ENCODE assay signal across 8 cellular contexts in the genomic region with DNA sequence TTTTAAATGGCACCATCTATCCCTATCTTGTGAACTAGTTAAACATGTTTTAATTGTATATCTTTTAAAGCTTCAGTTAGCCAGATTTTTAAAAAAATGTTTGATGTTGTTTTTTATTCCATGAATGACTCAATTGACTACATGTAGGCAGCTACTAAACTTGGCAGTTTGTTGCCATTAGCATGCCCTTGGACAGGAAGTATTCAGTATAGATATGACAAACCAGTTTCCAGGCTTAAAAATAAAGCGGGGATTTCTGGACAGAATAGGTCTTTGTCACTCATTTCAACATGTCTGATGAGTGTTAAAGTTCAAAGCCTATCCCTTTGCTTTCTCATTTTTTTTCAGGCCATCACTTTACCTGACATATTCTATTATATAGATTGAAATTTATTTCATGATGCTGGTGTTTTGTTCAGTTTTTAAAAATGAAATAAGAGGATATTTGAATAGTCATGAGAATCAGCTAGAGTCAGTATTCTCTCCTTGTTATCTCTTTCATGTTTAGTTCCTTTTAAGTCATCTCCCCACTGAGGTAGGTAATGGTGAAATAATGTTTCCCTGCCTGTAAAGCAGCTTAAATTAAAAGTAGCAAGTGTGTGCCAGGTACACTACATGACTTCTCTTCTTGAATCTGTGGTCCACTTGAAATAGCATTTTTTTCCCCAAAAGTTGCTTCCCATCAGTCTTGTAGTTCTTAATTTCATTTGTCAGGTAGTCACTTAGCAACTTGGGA.
DNase-seq lines count a peak whose midpoint lies in the region; ATAC-seq and TF ChIP-seq lines count a peak whose summit lies in the region.

No MANE protein-coding gene starts in this region.

- peaks cover 16% of the 10 kb centered on the region; the same call in 1 of the 2 replicates for H3F3A ChIP-seq in MM.1S (ENCODE audit: insufficient read depth, low read length)

- DNase-seq in GM13976 (ENCODE audit: low spot score) = peak; percentile 50
- DNase-seq in MM.1S = peak; percentile 68
- no peak for DNase-seq in epithelial cell of prostate (ENCODE audit: low read depth, low spot score)
- DNase-seq in ecto neural progenitor cell (ENCODE audit: low spot score) = no peak
- no peak for DNase-seq in activated effector memory CD4-positive, alpha-beta T cell treated with anti-CD3 and anti-CD28 coated beads, Interleukin-2, amount 50 U/mL, for 16 hours
- no peak for DNase-seq in caudate nucleus (lab: John Stamatoyannopoulos, UW)
- no peak for DNase-seq in effector CD8-positive, alpha-beta T cell (lab: John Stamatoyannopoulos, UW)

- H3K27me3 ChIP-seq in MM.1S (replicated peaks; ENCODE audit: insufficient read depth, low read length) = no peaks in the 10 kb centered on the region

- H3K4me2 ChIP-seq in MM.1S (ENCODE audit: low read depth, low read length) = peak overlapping the region; percentile 67

- no peak overlapping the region for H2AFZ ChIP-seq in MM.1S (ENCODE audit: low read length)

- H4K20me1 ChIP-seq in MM.1S (ENCODE audit: insufficient read depth, low read length) = peaks cover 18% of the 10 kb centered on the region; the same call in 1 of the 2 replicates

- peak overlapping the region; percentile 16; the same call in 1 of the 2 replicates for H3K9ac ChIP-seq in MM.1S (ENCODE audit: low read length)

- H3K27ac ChIP-seq in MM.1S (ENCODE audit: low read length) (peak overlapping the region; percentile 44; the same call in 1 of the 2 replicates), epithelial cell of prostate (peak overlapping the region; percentile 68), caudate nucleus (ENCODE audit: low read depth, low read length) (no peak overlapping the region)

- peaks cover 50% of the 10 kb centered on the region for H3K4me1 ChIP-seq in MM.1S (ENCODE audit: low read length)

- TF ChIP-seq CTCF in GM13976 (IDR thresholded peaks at IDR 0.05; ENCODE audit: borderline replicate concordance, control extremely low read depth, extremely low read depth, insufficient read depth, missing control alignments) (no peak), MM.1S (IDR thresholded peaks at IDR 0.05; ENCODE audit: low read length) (no peak)

- peak; percentile 81 for ATAC-seq in GM21737 (IDR thresholded peaks at IDR 0.05; ENCODE audit: unreplicated experiment)

- peak overlapping the region; percentile 19; the same call in 1 of the 2 replicates for H3K4me3 ChIP-seq in MM.1S (ENCODE audit: low read length)

- H3K36me3 ChIP-seq in MM.1S (replicated peaks; ENCODE audit: insufficient read depth, low read length) = peaks cover 4% of the 10 kb centered on the region; the same call in 1 of the 2 replicates

- H3K79me2 ChIP-seq in MM.1S (ENCODE audit: low read length) = peaks cover 99% of the 10 kb centered on the region

- no peaks in the 10 kb centered on the region for H3K9me3 ChIP-seq in MM.1S (replicated peaks; ENCODE audit: insufficient read depth, low read length)

- in situ Hi-C loops in GM13976 (cut with MboI; ENCODE audit: low sequenced_read_pairs, unreplicated experiment) = no loop called here

- no peaks in the 10 kb centered on the region for H3K9me2 ChIP-seq in MM.1S (replicated peaks; ENCODE audit: insufficient read depth, low read length)

Comparison
In these comparisons a context has a peak if more than half of its experiments do, and no peak if none do; other contexts are left out.
1. DNase-seq: peak in GM13976 (single experiment) and MM.1S (single experiment); none in epithelial cell of prostate (single experiment), ecto neural progenitor cell (single experiment), activated effector memory CD4-positive, alpha-beta T cell treated with anti-CD3 and anti-CD28 coated beads, Interleukin-2, amount 50 U/mL, for 16 hours (single experiment), caudate nucleus (0 of 61) and effector CD8-positive, alpha-beta T cell (single experiment).